Comparison of ENCODE assay signal across 16 cellular contexts in genomic region chr9:119873877-119874276, GRCh38.
A peak's percentile ranks its signal among the peaks of the same experiment; 100 is the strongest.
DNase-seq lines count a peak whose midpoint lies in the region; TF ChIP-seq lines count a peak whose summit lies in the region.
"Had no signal": no experiment of that assay in that cellular context is flagged by ENCODE, and none has a peak within 500 bp of the region (broad histone marks: within the 10 kb centered on the region; RNA-seq: fewer than 3 reads in every experiment).

No MANE protein-coding gene starts in this region.

- no peaks in the 10 kb centered on the region for H3K36me3 ChIP-seq in osteoblast (ENCODE audit: insufficient read depth, low read length)
- H3K36me3 ChIP-seq: BLaER1, HAP-1 had no signal

- H3K4me3 ChIP-seq in LNCaP clone FGC (ENCODE audit: low read depth, low read length) (no peak overlapping the region), osteoblast (ENCODE audit: insufficient read depth, low read length) (no peak overlapping the region)
- H3K4me3 ChIP-seq: BLaER1, HAP-1 had no signal

- H3K4me1 ChIP-seq in osteoblast (ENCODE audit: insufficient read depth, low read length), result no peaks in the 10 kb centered on the region
- H3K4me1 ChIP-seq: BLaER1, HAP-1 had no signal

- no peaks in the 10 kb centered on the region for H4K20me1 ChIP-seq in osteoblast (ENCODE audit: insufficient read depth, low read length)
- H4K20me1 ChIP-seq: BLaER1 had no signal

- no peak overlapping the region for H3K4me2 ChIP-seq in osteoblast (ENCODE audit: insufficient read depth, low read length)
- H3K4me2 ChIP-seq: BLaER1 had no signal

- no peaks in the 10 kb centered on the region for H3K9me3 ChIP-seq in osteoblast (ENCODE audit: low read depth, low read length)
- H3K9me3 ChIP-seq: BLaER1, HAP-1 had no signal

- H3K27ac ChIP-seq in osteoblast (ENCODE audit: low read depth, low read length), result no peak overlapping the region
- H3K27ac ChIP-seq: BLaER1, C4-2B had no signal

- no peaks in the 10 kb centered on the region for H3K27me3 ChIP-seq in osteoblast (ENCODE audit: insufficient read depth, low read length)
- H3K27me3 ChIP-seq: BLaER1 had no signal

- TF ChIP-seq CTCF in LNCaP clone FGC (IDR thresholded peaks at IDR 0.05; ENCODE audit: control insufficient read depth, extremely low read depth, insufficient read depth) (no peak), osteoblast (IDR thresholded peaks at IDR 0.05; ENCODE audit: extremely low read depth, low read depth, low read length) (no peak)

- H2AFZ ChIP-seq in osteoblast (ENCODE audit: low read length), result no peak overlapping the region

- H3K79me2 ChIP-seq in osteoblast (ENCODE audit: insufficient read depth, low read length), result no peaks in the 10 kb centered on the region

- peak; percentile 36 for DNase-seq in DMS53 (lab: John Stamatoyannopoulos, UW)
- peak; percentile 67 for DNase-seq in LNCaP clone FGC (ENCODE audit: low read depth)
- peak; percentile 76 for DNase-seq in NCI-H748 (lab: John Stamatoyannopoulos, UW; ENCODE audit: unreplicated experiment)
- DNase-seq in osteoblast (ENCODE audit: insufficient read length, low spot score, missing footprints), result peak; percentile 26
- DNase-seq in OCI-M1 (lab: John Stamatoyannopoulos, UW), result no peak
- no peak for DNase-seq in MV-4-11 (lab: John Stamatoyannopoulos, UW)
- DNase-seq in HuH-7 (ENCODE audit: low spot score), result no peak
- DNase-seq: CD4-positive, CD25-positive, alpha-beta regulatory T cell; CD8-positive, alpha-beta T cell; DMS 273 treated with DMSO at 0.1 percent for 48 hours; DND-41; GOT3; HFFc6 had no signal

Comparison
In these comparisons a context has a peak if more than half of its experiments do, and no peak if none do; other contexts are left out.
1. DNase-seq: peak in DMS53 (single experiment), LNCaP clone FGC (single experiment), NCI-H748 (single experiment) and osteoblast (single experiment); none in OCI-M1 (single experiment), MV-4-11 (single experiment) and HuH-7 (single experiment).